31 cellular contexts compared by ENCODE assay signal in the genomic region with DNA sequence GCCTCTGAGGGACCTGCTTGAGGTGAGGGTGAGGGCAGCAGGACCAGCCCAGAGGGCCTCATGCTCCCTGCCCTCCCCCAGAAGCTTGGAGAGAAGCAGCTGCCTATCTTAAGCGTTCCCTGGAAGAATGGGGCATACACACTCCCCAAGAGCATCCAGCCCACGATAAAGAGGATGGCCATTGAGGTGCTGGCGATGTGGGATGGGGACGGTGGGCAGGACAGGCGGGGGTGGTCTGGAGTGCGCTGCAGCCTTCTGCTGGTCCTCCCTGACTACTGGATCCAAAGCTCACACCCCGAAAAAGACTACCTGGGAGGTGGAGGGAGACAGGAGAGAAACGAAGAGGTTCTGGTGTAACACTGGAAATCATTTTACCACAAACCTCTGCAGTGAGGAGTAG. TPM values are rescaled to one million over a fixed set of nuclear protein-coding genes. Genes with fewer than 3 reads are reported as not detected.
"Had no signal": no experiment of that assay in that cellular context is flagged by ENCODE, and none has a peak within 500 bp of the region (broad histone marks: within the 10 kb centered on the region; RNA-seq: fewer than 3 reads in every experiment).

No MANE protein-coding gene starts in this region.

- H3K4me3 ChIP-seq: coronary artery, dorsolateral prefrontal cortex, esophagus muscularis mucosa, gastrocnemius medialis had no signal

- DNase-seq: activated CD4-positive, alpha-beta memory T cell treated with anti-CD3 and anti-CD28 coated beads, Interleukin-2, amount 10 ng/mL, durations not matched to agents 7 days and 5 days; activated CD4-positive, alpha-beta T cell treated with anti-CD3 and anti-CD28 coated beads for 1 hour; activated CD4-positive, alpha-beta T cell treated with anti-CD3 and anti-CD28 coated beads for 4 hours; activated CD4-positive, alpha-beta T cell treated with anti-CD3 and anti-CD28 coated beads, Interleukin-2, amount 10 ng/mL, durations not matched to agents 7 days and 5 days; activated CD4-positive, alpha-beta T cell treated with anti-CD3 and anti-CD28 coated beads, Interleukin-2, amount 50 U/mL, for 4 hours; activated CD8-positive, alpha-beta memory T cell treated with anti-CD3 and anti-CD28 coated beads, Interleukin-2, amount 50 U/mL, for 48 hours; activated effector memory CD4-positive, alpha-beta T cell treated with Interleukin-2 at 50 U/mL for 16 hours; activated gamma-delta T cell treated with Interleukin-2 at 50 U/mL for 16 hours; activated naive CD4-positive, alpha-beta T cell treated with anti-CD3 and anti-CD28 coated beads, Interleukin-2, amount 50 U/mL, for 16 hours; activated naive CD4-positive, alpha-beta T cell treated with Interleukin-2 at 50 U/mL for 16 hours; activated T-cell treated with anti-CD3 and anti-CD28 coated beads for 4 hours; anterior cingulate cortex; brain microvascular endothelial cell; effector memory CD4-positive, alpha-beta T cell; erythroblast; foreskin keratinocyte; gastrocnemius medialis; glutamatergic neuron; T-helper 2 cell had no signal

- H3K4me3 Mint-ChIP-seq: activated CD4-positive, alpha-beta memory T cell treated with anti-CD3 and anti-CD28 coated beads, Interleukin-2, amount 10 ng/mL, durations not matched to agents 7 days and 5 days; activated CD4-positive, alpha-beta T cell treated with anti-CD3 and anti-CD28 coated beads, Interleukin-2, amount 10 ng/mL, durations not matched to agents 7 days and 5 days; activated naive CD8-positive, alpha-beta T cell; activated T-cell treated with anti-CD3 and anti-CD28 coated beads, Interleukin-2, amount 50 U/mL, for 24 hours; activated T-helper 17 cell treated with anti-CD3 and anti-CD28 coated beads, Interleukin-2, amount 50 U/mL, for 72 hours; central memory CD8-positive, alpha-beta T cell; dendritic cell treated with granulocyte-macrophage colony-stimulating factor and Interleukin-4, amounts not matched to agents 40 ng/mL and 50 ng/mL, for 4 days; WTC11 had no signal

- H3K4me1 Mint-ChIP-seq: activated CD4-positive, alpha-beta memory T cell treated with anti-CD3 and anti-CD28 coated beads, Interleukin-2, amount 10 ng/mL, durations not matched to agents 7 days and 5 days; activated CD4-positive, alpha-beta T cell treated with anti-CD3 and anti-CD28 coated beads, Interleukin-2, amount 10 ng/mL, durations not matched to agents 7 days and 5 days; activated T-helper 17 cell treated with anti-CD3 and anti-CD28 coated beads, Interleukin-2, amount 50 U/mL, for 72 hours; WTC11 had no signal

- H3K27ac Mint-ChIP-seq: activated CD4-positive, alpha-beta memory T cell treated with anti-CD3 and anti-CD28 coated beads, Interleukin-2, amount 10 ng/mL, durations not matched to agents 7 days and 5 days; activated naive CD8-positive, alpha-beta T cell; activated T-cell treated with anti-CD3 and anti-CD28 coated beads, Interleukin-2, amount 50 U/mL, for 24 hours; activated T-helper 17 cell treated with anti-CD3 and anti-CD28 coated beads, Interleukin-2, amount 50 U/mL, for 72 hours; dendritic cell treated with granulocyte-macrophage colony-stimulating factor and Interleukin-4, amounts not matched to agents 40 ng/mL and 50 ng/mL, for 4 days; WTC11 had no signal

- H3K36me3 ChIP-seq: brain microvascular endothelial cell, gastrocnemius medialis had no signal

- H3K36me3 Mint-ChIP-seq: activated naive CD8-positive, alpha-beta T cell; WTC11 had no signal

- ATAC-seq: activated T-helper 17 cell treated with anti-CD3 and anti-CD28 coated beads, Interleukin-2, amount 50 U/mL, for 72 hours; foreskin keratinocyte; WTC11 had no signal

- H3K9me3 ChIP-seq: esophagus muscularis mucosa, gastrocnemius medialis had no signal

- H3K27ac ChIP-seq: brain microvascular endothelial cell, coronary artery, dorsolateral prefrontal cortex, esophagus muscularis mucosa, foreskin keratinocyte, gastrocnemius medialis, VCaP had no signal

- H3K27me3 ChIP-seq: brain microvascular endothelial cell, esophagus muscularis mucosa, foreskin keratinocyte, gastrocnemius medialis had no signal

- H3K9me3 Mint-ChIP-seq: activated CD4-positive, alpha-beta memory T cell treated with anti-CD3 and anti-CD28 coated beads, Interleukin-2, amount 10 ng/mL, durations not matched to agents 7 days and 5 days; activated CD4-positive, alpha-beta T cell treated with anti-CD3 and anti-CD28 coated beads, Interleukin-2, amount 10 ng/mL, durations not matched to agents 7 days and 5 days; activated T-cell treated with anti-CD3 and anti-CD28 coated beads, Interleukin-2, amount 50 U/mL, for 24 hours; activated T-helper 17 cell treated with anti-CD3 and anti-CD28 coated beads, Interleukin-2, amount 50 U/mL, for 72 hours; central memory CD8-positive, alpha-beta T cell; dendritic cell treated with granulocyte-macrophage colony-stimulating factor and Interleukin-4, amounts not matched to agents 40 ng/mL and 50 ng/mL, for 4 days; WTC11 had no signal

- FAIRE-seq: astrocyte had no signal

- H3K27me3 Mint-ChIP-seq: activated CD4-positive, alpha-beta memory T cell treated with anti-CD3 and anti-CD28 coated beads, Interleukin-2, amount 10 ng/mL, durations not matched to agents 7 days and 5 days; activated CD4-positive, alpha-beta T cell treated with anti-CD3 and anti-CD28 coated beads, Interleukin-2, amount 10 ng/mL, durations not matched to agents 7 days and 5 days; activated naive CD8-positive, alpha-beta T cell; activated T-cell treated with anti-CD3 and anti-CD28 coated beads, Interleukin-2, amount 50 U/mL, for 24 hours; activated T-helper 17 cell treated with anti-CD3 and anti-CD28 coated beads, Interleukin-2, amount 50 U/mL, for 72 hours; central memory CD8-positive, alpha-beta T cell; dendritic cell treated with granulocyte-macrophage colony-stimulating factor and Interleukin-4, amounts not matched to agents 40 ng/mL and 50 ng/mL, for 4 days had no signal

- H3K4me1 ChIP-seq: esophagus muscularis mucosa, gastrocnemius medialis had no signal

RNA-seq across cellular contexts. Expression of gene FER1L5, which starts 51.7 kb away (rescaled TPM):
- total RNA-seq: activated CD4-positive, alpha-beta memory T cell treated with anti-CD3 and anti-CD28 coated beads, Interleukin-2, amount 10 ng/mL, durations not matched to agents 7 days and 5 days; activated CD4-positive, alpha-beta T cell treated with anti-CD3 and anti-CD28 coated beads, Interleukin-2, amount 10 ng/mL, durations not matched to agents 7 days and 5 days; activated T-helper 17 cell treated with anti-CD3 and anti-CD28 coated beads, Interleukin-2, amount 50 U/mL, for 72 hours; gastrocnemius medialis; T-helper 1 cell treated with Interleukin-12 subunit alpha and Interleukin-12 subunit beta and Interleukin-4 antibody, amounts not matched to agents 30 ng/mL and 1 ng/mL, for 36 hours had no signal
